In the genomic region with DNA sequence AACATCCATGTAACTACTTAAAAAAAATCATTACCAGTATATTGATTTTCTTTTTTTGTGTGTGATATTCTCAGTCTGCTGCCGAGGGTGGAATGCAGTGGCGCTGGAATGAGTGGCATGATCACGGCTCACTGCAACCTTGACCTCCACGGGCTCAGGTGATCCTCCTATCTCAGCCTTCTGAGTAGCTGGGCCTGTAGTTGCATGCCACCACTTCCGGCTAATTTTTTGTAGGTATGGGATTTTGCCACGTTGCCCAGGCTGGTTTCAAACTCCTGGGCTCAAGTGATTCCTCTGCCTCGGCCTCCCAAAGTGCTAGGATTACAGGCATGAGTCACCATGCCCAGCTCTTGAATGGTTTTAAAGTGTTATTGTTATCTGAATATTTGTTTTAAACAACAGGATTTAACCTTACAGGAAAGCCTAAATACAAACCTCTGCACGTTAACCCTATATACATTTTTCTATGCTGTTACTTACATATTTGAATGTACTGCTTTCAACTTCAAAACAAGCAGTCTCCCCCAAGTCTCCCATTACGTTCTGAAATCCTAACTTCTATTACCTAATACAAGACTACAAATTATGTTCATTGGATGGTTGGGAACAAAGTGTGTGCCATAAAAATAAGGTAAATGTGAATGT, we compare ENCODE assay signal across 17 cellular contexts.
"Had no signal": no experiment of that assay in that cellular context is flagged by ENCODE, and none has a peak within 500 bp of the region (broad histone marks: within the 10 kb centered on the region; RNA-seq: fewer than 3 reads in every experiment).

No MANE protein-coding gene starts in this region.

- H3K4me2 ChIP-seq: hepatocyte had no signal

- H3K27ac ChIP-seq: foreskin keratinocyte, hepatocyte, thyroid gland had no signal

- H3K27me3 ChIP-seq: foreskin keratinocyte, hepatocyte, thyroid gland had no signal

- H3K4me1 ChIP-seq: foreskin keratinocyte had no signal

- H3K4me3 Mint-ChIP-seq: activated CD4-positive, alpha-beta T cell treated with anti-CD3 and anti-CD28 coated beads, Interleukin-2, amount 10 ng/mL, durations not matched to agents 24 days and 14 days; effector memory CD8-positive, alpha-beta T cell; naive thymus-derived CD8-positive, alpha-beta T cell; T-helper 1 cell treated with Interleukin-12 subunit alpha and Interleukin-12 subunit beta and Interleukin-4 antibody, amounts not matched to agents 30 μg/mL and 1 μg/mL, for 36 hours had no signal

- FAIRE-seq: islet of Langerhans, urothelium cell line had no signal

- DNase-seq: activated CD4-positive, alpha-beta T cell treated with anti-CD3 and anti-CD28 coated beads, Interleukin-2, amount 10 ng/mL, durations not matched to agents 24 days and 14 days; activated CD8-positive, alpha-beta memory T cell treated with anti-CD3 and anti-CD28 coated beads for 24 hours; activated CD8-positive, alpha-beta memory T cell treated with anti-CD3 and anti-CD28 coated beads, Interleukin-2, amount 50 U/mL, for 48 hours; activated gamma-delta T cell treated with Interleukin-2 at 50 U/mL for 16 hours; activated T-cell treated with anti-CD3 and anti-CD28 coated beads, Interleukin-2, amount 50 U/mL, for 48 hours; effector memory CD8-positive, alpha-beta T cell; left cardiac atrium; mesendoderm; naive thymus-derived CD8-positive, alpha-beta T cell; stimulated activated naive CD4-positive, alpha-beta T cell treated with Interleukin-2 at 50 U/mL for 16 hours; thyroid gland had no signal

- H3K9me3 ChIP-seq: thyroid gland had no signal

- H3K36me3 ChIP-seq: thyroid gland had no signal

- H3K4me3 ChIP-seq: hepatocyte, thyroid gland had no signal

- H3K27ac Mint-ChIP-seq: activated CD4-positive, alpha-beta T cell treated with anti-CD3 and anti-CD28 coated beads, Interleukin-2, amount 10 ng/mL, durations not matched to agents 24 days and 14 days; activated naive CD4-positive, alpha-beta T cell treated with anti-CD3 and anti-CD28 coated beads, Interleukin-2, amount 50 U/mL, for 72 hours; effector memory CD8-positive, alpha-beta T cell; naive thymus-derived CD8-positive, alpha-beta T cell; T-helper 1 cell treated with Interleukin-12 subunit alpha and Interleukin-12 subunit beta and Interleukin-4 antibody, amounts not matched to agents 30 μg/mL and 1 μg/mL, for 36 hours had no signal

- H2AFZ ChIP-seq: hepatocyte had no signal

- ATAC-seq: activated naive CD4-positive, alpha-beta T cell treated with anti-CD3 and anti-CD28 coated beads, Interleukin-2, amount 50 U/mL, for 72 hours; effector memory CD8-positive, alpha-beta T cell; foreskin keratinocyte; left cardiac atrium; naive thymus-derived CD8-positive, alpha-beta T cell had no signal

- H3K36me3 Mint-ChIP-seq: naive thymus-derived CD8-positive, alpha-beta T cell had no signal

- H3K27me3 Mint-ChIP-seq: effector memory CD8-positive, alpha-beta T cell; naive thymus-derived CD8-positive, alpha-beta T cell had no signal

- H3K9me3 Mint-ChIP-seq: activated CD4-positive, alpha-beta T cell treated with anti-CD3 and anti-CD28 coated beads, Interleukin-2, amount 10 ng/mL, durations not matched to agents 24 days and 14 days; activated naive CD4-positive, alpha-beta T cell treated with anti-CD3 and anti-CD28 coated beads, Interleukin-2, amount 50 U/mL, for 72 hours; effector memory CD8-positive, alpha-beta T cell; naive thymus-derived CD8-positive, alpha-beta T cell; T-helper 1 cell treated with Interleukin-12 subunit alpha and Interleukin-12 subunit beta and Interleukin-4 antibody, amounts not matched to agents 30 μg/mL and 1 μg/mL, for 36 hours had no signal
